ENCODE assay signal across 8 cellular contexts in genomic region chr22:20079745-20080444, GRCh38. TPM values are rescaled to one million over a fixed set of nuclear protein-coding genes. Genes with fewer than 3 reads are reported as not detected.
DNase-seq lines count a peak whose midpoint lies in the region; ATAC-seq and TF ChIP-seq lines count a peak whose summit lies in the region.

DGCR8 (plus strand) TSS chr22:20080241; CDS start chr22:20085964, 5,723 bp downstream.

- peak within 1 kb of the TSS; percentile 87 to 93 for H3K27ac ChIP-seq in right atrium auricular region
- H3K27ac ChIP-seq in prostate gland: peak within 1 kb of the TSS; percentile 75 to 86
- H3K27ac ChIP-seq in vagina: peak within 1 kb of the TSS; percentile 81

- 0% methylated on average over 58 of the region's 100 CpGs for WGBS in prostate gland

- no peak within 1 kb of the TSS for H3K27ac Mint-ChIP-seq in T-helper 17 cell

- TF ChIP-seq CTCF in GM13976 (IDR thresholded peaks at IDR 0.05; ENCODE audit: borderline replicate concordance, control extremely low read depth, extremely low read depth, insufficient read depth, missing control alignments) (no peak), right atrium auricular region (IDR thresholded peaks at IDR 0.05) (no peak), prostate gland (IDR thresholded peaks at IDR 0.05) (peak in 1 of 4 experiments; percentile 33), vagina (IDR thresholded peaks at IDR 0.05) (no peak)

- peaks cover 0 to 44% of the 10 kb centered on the region in 2 donors for H3K4me1 ChIP-seq in right atrium auricular region
- peaks cover 12% of the 10 kb centered on the region for H3K4me1 ChIP-seq in prostate gland (replicated peaks)
- H3K4me1 ChIP-seq in vagina: peaks cover 51% of the 10 kb centered on the region

- peak within 1 kb of the TSS; percentile 86 for H3K4me3 Mint-ChIP-seq in T-helper 17 cell

- H3K27me3 ChIP-seq in right atrium auricular region (no peaks in the 10 kb centered on the region), prostate gland (replicated peaks; ENCODE audit: insufficient read depth) (no peaks in the 10 kb centered on the region), vagina (no peaks in the 10 kb centered on the region)

- H3K4me3 ChIP-seq in right atrium auricular region (peak within 1 kb of the TSS; percentile 69 to 87), prostate gland (peak within 1 kb of the TSS; percentile 65 to 67), vagina (peak within 1 kb of the TSS; percentile 76 to 79)

- H3K9me3 ChIP-seq in T-helper 17 cell (ENCODE audit: control insufficient read depth, low read length, poor library complexity, severe bottlenecking) (no peaks in the 10 kb centered on the region), right atrium auricular region (no peaks in the 10 kb centered on the region), prostate gland (no peaks in the 10 kb centered on the region), vagina (no peaks in the 10 kb centered on the region)

- no peaks in the 10 kb centered on the region for H3K36me3 Mint-ChIP-seq in T-helper 17 cell (ENCODE audit: low read depth)

- H3K36me3 ChIP-seq in right atrium auricular region: no peaks in the 10 kb centered on the region
- no peaks in the 10 kb centered on the region for H3K36me3 ChIP-seq in prostate gland
- no peaks in the 10 kb centered on the region for H3K36me3 ChIP-seq in vagina

- peak; percentile 35 for TF ChIP-seq POLR2A in prostate gland (IDR thresholded peaks at IDR 0.05)
- TF ChIP-seq POLR2A in vagina (IDR thresholded peaks at IDR 0.05): peak in 1 of 2 donors; percentile 12

- ATAC-seq in HG02870 (IDR thresholded peaks at IDR 0.05; ENCODE audit: unreplicated experiment) (peak; percentile 76), T-helper 17 cell (peak; percentile 93)

- in situ Hi-C loops in GM13976 (cut with MboI; ENCODE audit: low sequenced_read_pairs, unreplicated experiment): no loop called here

- DNase-seq in GM13976 (ENCODE audit: low spot score) (peak; percentile 98), NCI-H146 treated with DMSO at 0.1 percent for 48 hours (lab: John Stamatoyannopoulos, UW; ENCODE audit: unreplicated experiment) (peak; percentile 85), T-helper 17 cell (peak; percentile 62 to 76 (median 71)), anterior cingulate cortex (lab: John Stamatoyannopoulos, UW) (peak; percentile 39 to 96 (median 92)), right atrium auricular region (ENCODE audit: low spot score) (peak; percentile 88), prostate gland (ENCODE audit: low spot score) (peak; percentile 95), vagina (ENCODE audit: extremely low spot score in 2 of 2) (peak in 1 of 2 donors; percentile 93)

- intact Hi-C loops in prostate gland (cut with DNase I) (loop anchor here (2.0 to 5.0 kb wide), 2 partner anchors 37 to 52 kb away; partner anchors contain the start of genes RANBP1, TRMT2A and ZDHHC8), vagina (cut with DNase I) (loop anchor here (2.0 to 5.0 kb wide), 3 partner anchors 49 to 58 kb away; partner anchors contain the start of genes TANGO2 and ZDHHC8)

- H3K27me3 Mint-ChIP-seq in T-helper 17 cell: no peaks in the 10 kb centered on the region

- peaks cover 35% of the 10 kb centered on the region for H3K4me1 Mint-ChIP-seq in T-helper 17 cell

RNA-seq across cellular contexts. Expression of gene DGCR8, which starts in this region (rescaled TPM):
- 10 to 100 TPM; 32.0 to 37.9 TPM for total RNA-seq in T-helper 17 cell
- 10 to 100 TPM in 1 of 2 donors, 1 to 10 TPM in 1; 8.3 to 12.1 TPM for total RNA-seq in right atrium auricular region
- 10 to 100 TPM; 20.9 to 47.6 TPM for total RNA-seq in prostate gland
- 27.3 TPM for total RNA-seq in vagina
